32 cellular contexts compared by ENCODE assay signal in genomic region chr16:17276610-17277009, GRCh38.
"Had no signal": no experiment of that assay in that cellular context is flagged by ENCODE, and none has a peak within 500 bp of the region (broad histone marks: within the 10 kb centered on the region; RNA-seq: fewer than 3 reads in every experiment).

No MANE protein-coding gene starts in this region.

- H3K4me3 ChIP-seq: adrenal gland, body of pancreas, breast epithelium, MG63, Peyer's patch had no signal

- H3K9me3 Mint-ChIP-seq: activated CD8-positive, alpha-beta T cell treated with anti-CD3 and anti-CD28 coated beads for 36 hours; activated naive CD4-positive, alpha-beta T cell treated with anti-CD3 and anti-CD28 coated beads for 36 hours; activated naive CD4-positive, alpha-beta T cell treated with anti-CD3 and anti-CD28 coated beads, Interleukin-2, amount 50 U/mL, for 72 hours; activated T-helper 2 cell treated with anti-CD3 and anti-CD28 coated beads, Interferon-gamma antibody, Interleukin-2, Interleukin-4, amounts not matched to agents 10 μg/mL and 5 μg/mL and 100 μg/mL, durations not matched to agents 14 hours and 24 hours and 36 hours had no signal

- H3K27me3 Mint-ChIP-seq: activated CD8-positive, alpha-beta T cell treated with anti-CD3 and anti-CD28 coated beads for 36 hours had no signal

- H3K4me1 ChIP-seq: breast epithelium had no signal

- H3K27ac ChIP-seq: breast epithelium, WERI-Rb-1 had no signal

- H3K27ac Mint-ChIP-seq: activated CD8-positive, alpha-beta T cell treated with anti-CD3 and anti-CD28 coated beads for 36 hours; activated naive CD4-positive, alpha-beta T cell treated with anti-CD3 and anti-CD28 coated beads for 36 hours; activated naive CD4-positive, alpha-beta T cell treated with anti-CD3 and anti-CD28 coated beads, Interleukin-2, amount 50 U/mL, for 72 hours; activated T-helper 2 cell treated with anti-CD3 and anti-CD28 coated beads, Interferon-gamma antibody, Interleukin-2, Interleukin-4, amounts not matched to agents 10 μg/mL and 5 μg/mL and 100 μg/mL, durations not matched to agents 14 hours and 24 hours and 36 hours had no signal

- ATAC-seq: activated CD8-positive, alpha-beta T cell treated with anti-CD3 and anti-CD28 coated beads for 36 hours; activated naive CD4-positive, alpha-beta T cell treated with anti-CD3 and anti-CD28 coated beads, Interleukin-2, amount 50 U/mL, for 72 hours; body of pancreas; PC-3 had no signal

- H3K36me3 ChIP-seq: adrenal gland, breast epithelium, MG63, Peyer's patch, WERI-Rb-1 had no signal

- H3K27me3 ChIP-seq: adrenal gland, body of pancreas, breast epithelium, MG63, Peyer's patch had no signal

- H3K4me3 Mint-ChIP-seq: activated CD8-positive, alpha-beta T cell treated with anti-CD3 and anti-CD28 coated beads for 36 hours; activated naive CD4-positive, alpha-beta T cell treated with anti-CD3 and anti-CD28 coated beads for 36 hours had no signal

- DNase-seq: activated CD4-positive, alpha-beta T cell treated with anti-CD3 and anti-CD28 coated beads for 1 hour; activated CD4-positive, alpha-beta T cell treated with anti-CD3 and anti-CD28 coated beads for 48 hours; activated CD4-positive, CD25-positive, alpha-beta regulatory T cell; activated CD8-positive, alpha-beta T cell treated with anti-CD3 and anti-CD28 coated beads for 36 hours; activated gamma-delta T cell; activated naive CD4-positive, alpha-beta T cell treated with anti-CD3 and anti-CD28 coated beads for 36 hours; activated T-cell treated with anti-CD3 and anti-CD28 coated beads, Interleukin-2, amount 50 U/mL, for 1 hour; adrenal gland; body of pancreas; Kasumi-1; MG63; NCI-H1048; NCI-H1105 treated with DMSO at 0.1 percent for 48 hours; NCI-H1436; NCI-H1694; NCI-H1930; NCI-H2081 treated with DMSO at 0.1 percent for 48 hours; NCI-H226; NCI-H446 treated with DMSO at 0.1 percent for 48 hours; NCI-H524; NCI-H69; NCI-H82; PC-3; Peyer's patch; RPMI8226; SIG-M5; SW 1271; T1000; WERI-Rb-1 had no signal

- H3K9me3 ChIP-seq: adrenal gland, body of pancreas, breast epithelium, MG63, Peyer's patch had no signal

- H3K36me3 Mint-ChIP-seq: activated naive CD4-positive, alpha-beta T cell treated with anti-CD3 and anti-CD28 coated beads, Interleukin-2, amount 50 U/mL, for 72 hours had no signal
